In genomic region chr1:50978852-50979781, GRCh38 we compare ENCODE assay signal across 8 cellular contexts. TPM values are rescaled to one million over a fixed set of nuclear protein-coding genes. Genes with fewer than 3 reads are reported as not detected.
DNase-seq lines count a peak whose midpoint lies in the region; ATAC-seq and TF ChIP-seq lines count a peak whose summit lies in the region.

No MANE protein-coding gene starts in this region.

- H3K27ac Mint-ChIP-seq in memory B cell: no peak overlapping the region

- no peak overlapping the region for H3K9ac ChIP-seq in NT2/D1 (ENCODE audit: insufficient read length, low read depth)

- H3K27me3 ChIP-seq in NT2/D1 (ENCODE audit: insufficient read depth, insufficient read length) (peaks cover 95% of the 10 kb centered on the region), aorta (ENCODE audit: control insufficient read depth in 1 of 2, insufficient read depth in 2 of 2, low read length in 1 of 2) (no peaks in the 10 kb centered on the region)

- H3K4me3 ChIP-seq in AG09309 (ENCODE audit: control insufficient read depth, low read depth, low read length) (peak overlapping the region; percentile 72), NT2/D1 (ENCODE audit: insufficient read length, low read depth) (peak overlapping the region; percentile 52), aorta (ENCODE audit: low read length in 2 of 2) (peak overlapping the region; percentile 92 to 98)

- no peaks in the 10 kb centered on the region for H3K36me3 ChIP-seq in NT2/D1 (ENCODE audit: insufficient read depth, insufficient read length, low read length)
- H3K36me3 ChIP-seq in aorta (ENCODE audit: control insufficient read depth in 1 of 2, insufficient read depth in 2 of 2, low read length in 1 of 2): no peaks in the 10 kb centered on the region

- intact Hi-C loops in aorta (cut with DNase I): no loop called here

- peaks cover 3% of the 10 kb centered on the region for H3K4me1 ChIP-seq in NT2/D1 (ENCODE audit: insufficient read depth, insufficient read length)
- no peaks in the 10 kb centered on the region for H3K4me1 ChIP-seq in aorta (ENCODE audit: control insufficient read depth in 1 of 2, insufficient read depth in 2 of 2, low read length in 2 of 2)

- no peak for ATAC-seq in memory B cell (ENCODE audit: low read depth)
- ATAC-seq in aorta (ENCODE audit: low FRiP score): peak; percentile 28
- no peak for ATAC-seq in HG02938 (IDR thresholded peaks at IDR 0.05; ENCODE audit: unreplicated experiment)
- ATAC-seq in GM19035 (IDR thresholded peaks at IDR 0.05; ENCODE audit: unreplicated experiment): no peak

- H3K4me3 Mint-ChIP-seq in memory B cell: peak overlapping the region; percentile 67

- no peaks in the 10 kb centered on the region for H3K36me3 Mint-ChIP-seq in memory B cell

- no peak for TF ChIP-seq CTCF in AG09309 (IDR thresholded peaks at IDR 0.05; ENCODE audit: control insufficient read depth, insufficient read depth, low read depth, low read length, missing control alignments)

- DNase-seq in AG09309 (ENCODE audit: low read depth) (no peak), H4 (ENCODE audit: low spot score) (peak; percentile 68), NT2/D1 (ENCODE audit: low read depth, low spot score) (no peak), memory B cell (ENCODE audit: low spot score in 2 of 2) (no peak), aorta (no peak)
- peak; percentile 36 for DNase-seq in central memory CD4-positive, alpha-beta T cell

- peaks cover 18% of the 10 kb centered on the region for H3K27me3 Mint-ChIP-seq in memory B cell

- WGBS in aorta, 2 donors: 24 to 44% methylated on average over 10 of the region's 10 CpGs

- H3K27ac ChIP-seq in aorta (ENCODE audit: low read depth in 1 of 2, low read length in 2 of 2): peak overlapping the region in 1 of 2 donors; percentile 70

- peaks cover 7% of the 10 kb centered on the region for H3K4me1 Mint-ChIP-seq in memory B cell

- H3K9me3 Mint-ChIP-seq in memory B cell: no peaks in the 10 kb centered on the region

- no peaks in the 10 kb centered on the region for H3K9me3 ChIP-seq in NT2/D1 (ENCODE audit: insufficient read depth, low read length)
- H3K9me3 ChIP-seq in aorta (ENCODE audit: control insufficient read depth, low read length): no peaks in the 10 kb centered on the region

RNA-seq across cellular contexts. Expression of gene CDKN2C, which starts 9.1 kb away (rescaled TPM):
- 167 and 185 TPM in 2 replicates for total RNA-seq in H4 (2014; rRNA removed; shearing (Covaris generic))
- total RNA-seq in aorta: 10 to 100 TPM in 1 of 2 donors, 1 to 10 TPM in 1; 8.8 to 11.8 TPM
- polyA plus RNA-seq in aorta: 10 to 100 TPM; 22.7 to 43.5 TPM

RNA-seq across cellular contexts. Expression of gene FAF1, which starts 19.1 kb away (rescaled TPM):
- 91.9 and 97.3 TPM in 2 replicates for total RNA-seq in H4 (2014; rRNA removed; shearing (Covaris generic))
- 10 to 100 TPM; 54.7 to 56.1 TPM for total RNA-seq in aorta
- 10 to 100 TPM; 27.0 to 31.2 TPM for polyA plus RNA-seq in aorta

Comparison
In these comparisons a context has a peak if more than half of its experiments do, and no peak if none do; other contexts are left out.
1. DNase-seq: peak in H4 (single experiment) and central memory CD4-positive, alpha-beta T cell (single experiment); none in AG09309 (single experiment), NT2/D1 (single experiment), memory B cell (0 of 2) and aorta (0 of 2).
2. RNA of gene CDKN2C, which starts 9.1 kb away (total RNA-seq): 167 to 185 TPM in H4; 8.8 to 11.8 TPM in aorta; every median in the first group is over 10 times any median in the second.
3. Peak in every context shown above with its lines, with median percentiles within 50 percentile points of each other: H3K4me3 ChIP-seq.